ENCODE assay signal across 16 cellular contexts in the genomic region with DNA sequence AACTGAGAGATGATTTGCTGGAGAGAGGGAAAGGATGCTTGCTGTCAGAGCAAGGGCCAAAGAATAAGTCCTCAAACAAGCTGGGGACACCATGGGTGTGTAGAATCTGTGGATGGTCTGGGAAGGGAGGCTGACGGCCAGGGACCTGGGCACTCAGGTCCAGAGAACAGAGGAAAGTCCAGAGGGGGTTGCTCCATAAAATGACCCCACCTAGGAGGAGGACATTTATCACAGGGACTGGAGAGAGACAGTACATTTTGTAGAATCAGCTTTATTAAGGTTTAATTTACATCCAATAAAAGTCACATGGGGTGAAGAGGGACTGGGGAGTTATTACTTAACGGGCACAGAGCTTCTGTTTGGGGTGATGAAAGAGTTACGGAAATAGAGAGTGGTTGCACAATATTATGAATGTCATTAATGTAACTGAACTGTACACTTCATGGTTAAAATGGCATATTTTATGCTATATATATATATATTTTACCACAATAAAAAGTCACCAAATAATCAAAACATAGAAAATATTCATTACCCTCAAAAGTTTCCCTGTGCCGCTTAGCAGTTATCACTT.
"Had no signal": no experiment of that assay in that cellular context is flagged by ENCODE, and none has a peak within 500 bp of the region (broad histone marks: within the 10 kb centered on the region; RNA-seq: fewer than 3 reads in every experiment).

No MANE protein-coding gene starts in this region.

- DNase-seq: activated CD4-positive, alpha-beta T cell treated with anti-CD3 and anti-CD28 coated beads, Interleukin-2, amount 50 U/mL, for 1 hour; adrenal gland; erythroblast; hippocampal formation; kidney; left ventricle myocardium inferior; mesenchymal stem cell; naive thymus-derived CD8-positive, alpha-beta T cell; pancreas; sigmoid colon; spleen; upper lobe of left lung had no signal

- H3K4me3 Mint-ChIP-seq: activated naive CD4-positive, alpha-beta T cell treated with anti-CD3 and anti-CD28 coated beads, Interleukin-2, amount 50 U/mL, for 24 hours; naive thymus-derived CD8-positive, alpha-beta T cell; stimulated activated naive CD8-positive, alpha-beta T cell treated with anti-CD3 and anti-CD28 coated beads, Interleukin-15, Interleukin-2, amounts not matched to agents 100 ng/mL and 50 ng/mL, for 24 hours had no signal

- H3K27me3 Mint-ChIP-seq: activated naive CD4-positive, alpha-beta T cell treated with anti-CD3 and anti-CD28 coated beads, Interleukin-2, amount 50 U/mL, for 24 hours had no signal

- H3K27ac Mint-ChIP-seq: activated naive CD4-positive, alpha-beta T cell treated with anti-CD3 and anti-CD28 coated beads, Interleukin-2, amount 50 U/mL, for 24 hours; naive thymus-derived CD8-positive, alpha-beta T cell; stimulated activated naive CD8-positive, alpha-beta T cell treated with anti-CD3 and anti-CD28 coated beads, Interleukin-15, Interleukin-2, amounts not matched to agents 100 ng/mL and 50 ng/mL, for 24 hours had no signal

- H3K9me3 Mint-ChIP-seq: activated naive CD4-positive, alpha-beta T cell treated with anti-CD3 and anti-CD28 coated beads, Interleukin-2, amount 50 U/mL, for 24 hours; naive thymus-derived CD8-positive, alpha-beta T cell had no signal

- H3K36me3 ChIP-seq: adrenal gland, cardiac muscle cell, left ventricle myocardium inferior, pancreas, sigmoid colon, spleen, suprapubic skin, upper lobe of left lung had no signal

- H3K27me3 ChIP-seq: adrenal gland, cardiac muscle cell, pancreas, sigmoid colon, suprapubic skin, upper lobe of left lung had no signal

- H3K4me1 ChIP-seq: adrenal gland, pancreas, sigmoid colon, spleen, suprapubic skin, upper lobe of left lung had no signal

- H3K4me1 Mint-ChIP-seq: activated naive CD4-positive, alpha-beta T cell treated with anti-CD3 and anti-CD28 coated beads, Interleukin-2, amount 50 U/mL, for 24 hours; naive thymus-derived CD8-positive, alpha-beta T cell had no signal

- H3K27ac ChIP-seq: adrenal gland, cardiac muscle cell, left ventricle myocardium inferior, pancreas, sigmoid colon, spleen, suprapubic skin, upper lobe of left lung had no signal

- H3K36me3 Mint-ChIP-seq: activated naive CD4-positive, alpha-beta T cell treated with anti-CD3 and anti-CD28 coated beads, Interleukin-2, amount 50 U/mL, for 24 hours; naive thymus-derived CD8-positive, alpha-beta T cell had no signal

- H3K9me3 ChIP-seq: adrenal gland, left ventricle myocardium inferior, pancreas, spleen, suprapubic skin, upper lobe of left lung had no signal

- H3K4me3 ChIP-seq: adrenal gland, cardiac muscle cell, left ventricle myocardium inferior, pancreas, sigmoid colon, spleen, suprapubic skin, upper lobe of left lung had no signal
